Comparison of ENCODE assay signal across 19 cellular contexts in the genomic region with DNA sequence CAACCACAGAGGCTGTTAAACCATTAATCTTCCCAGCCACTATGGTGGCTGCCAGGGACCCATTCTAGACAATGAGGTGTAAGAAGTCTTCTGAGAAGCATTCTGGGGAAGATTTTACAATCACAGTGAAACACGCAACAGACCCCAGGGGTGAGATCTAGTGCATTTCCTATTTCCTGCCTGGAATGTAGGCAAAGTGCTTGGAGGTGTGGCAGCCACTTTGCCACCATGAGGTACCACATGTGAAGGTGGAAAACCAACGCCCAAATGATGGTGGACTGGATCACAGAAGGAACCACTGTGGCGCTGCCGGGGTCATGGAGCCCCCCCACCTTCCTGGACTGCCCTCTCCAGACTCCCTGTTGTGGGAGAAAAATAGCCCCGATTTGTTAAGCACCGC.
"Had no signal": no experiment of that assay in that cellular context is flagged by ENCODE, and none has a peak within 500 bp of the region (broad histone marks: within the 10 kb centered on the region; RNA-seq: fewer than 3 reads in every experiment).

No MANE protein-coding gene starts in this region.

- H3K4me3 Mint-ChIP-seq: dendritic cell treated with granulocyte-macrophage colony-stimulating factor and Interleukin-4, amounts not matched to agents 40 ng/mL and 50 ng/mL, for 4 days; effector memory CD8-positive, alpha-beta T cell; endodermal cell; mesothelial cell of epicardium; naive B cell; naive thymus-derived CD8-positive, alpha-beta T cell had no signal

- H3K36me3 ChIP-seq: gastrocnemius medialis, heart right ventricle, left lung, lower lobe of right lung had no signal

- H3K4me1 Mint-ChIP-seq: endodermal cell, mesothelial cell of epicardium, naive B cell had no signal

- H3K4me3 ChIP-seq: esophagus squamous epithelium, gastrocnemius medialis, heart right ventricle, left lung, lower lobe of right lung, mucosa of descending colon had no signal

- H3K9me3 ChIP-seq: gastrocnemius medialis, left lung, mucosa of descending colon had no signal

- H3K27ac Mint-ChIP-seq: dendritic cell treated with granulocyte-macrophage colony-stimulating factor and Interleukin-4, amounts not matched to agents 40 ng/mL and 50 ng/mL, for 4 days; effector memory CD8-positive, alpha-beta T cell; endodermal cell; mesothelial cell of epicardium; naive thymus-derived CD8-positive, alpha-beta T cell had no signal

- H3K27ac ChIP-seq: epithelial cell of prostate, esophagus squamous epithelium, gastrocnemius medialis, heart right ventricle, left lung, lower lobe of right lung had no signal

- ATAC-seq: gastrocnemius medialis; left cardiac atrium; mucosa of descending colon; naive thymus-derived CD8-positive, alpha-beta T cell had no signal

- H3K36me3 Mint-ChIP-seq: mesothelial cell of epicardium, naive B cell had no signal

- H3K4me1 ChIP-seq: gastrocnemius medialis, left lung had no signal

- H3K9me3 Mint-ChIP-seq: dendritic cell treated with granulocyte-macrophage colony-stimulating factor and Interleukin-4, amounts not matched to agents 40 ng/mL and 50 ng/mL, for 4 days; effector memory CD8-positive, alpha-beta T cell; mesothelial cell of epicardium had no signal

- DNase-seq: cortex of kidney; effector CD8-positive, alpha-beta T cell; esophagus squamous epithelium; foreskin melanocyte; gastrocnemius medialis; heart right ventricle; hippocampal formation; left cardiac atrium; left lung; left ventricle myocardium superior; lower lobe of right lung; naive thymus-derived CD8-positive, alpha-beta T cell had no signal
